ENCODE assay signal across 23 cellular contexts in the genomic region with DNA sequence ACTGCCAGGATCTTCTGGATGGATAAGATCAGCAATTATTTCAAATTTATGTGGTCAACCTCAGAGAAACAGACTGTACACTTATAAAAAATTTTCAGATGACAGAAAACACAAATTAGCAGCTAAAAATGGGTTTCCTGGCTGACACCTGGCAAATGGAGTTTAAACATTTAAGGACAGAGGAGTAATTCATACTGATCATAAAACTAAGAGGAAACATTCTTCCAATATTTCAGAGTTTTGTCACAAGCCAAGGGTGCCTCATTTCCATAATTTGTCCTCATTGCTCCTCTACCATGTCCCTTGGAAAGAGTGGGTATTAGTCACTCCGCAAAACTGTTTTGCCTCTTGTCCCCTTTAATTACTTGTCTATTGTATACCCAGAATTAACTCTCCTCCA.
DNase-seq lines count a peak whose midpoint lies in the region; ATAC-seq, FAIRE-seq and TF ChIP-seq lines count a peak whose summit lies in the region.
"Had no signal": no experiment of that assay in that cellular context is flagged by ENCODE, and none has a peak within 500 bp of the region (broad histone marks: within the 10 kb centered on the region; RNA-seq: fewer than 3 reads in every experiment).

No MANE protein-coding gene starts in this region.

- no peak overlapping the region for H3K4me3 ChIP-seq in A673 (ENCODE audit: low read depth, low read length, poor library complexity, severe bottlenecking)
- H3K4me3 ChIP-seq in adipocyte (ENCODE audit: low read length), result peak overlapping the region; percentile 40
- no peak overlapping the region for H3K4me3 ChIP-seq in keratinocyte (ENCODE audit: control insufficient read depth in 2 of 3, extremely low read depth in 1 of 3, insufficient read depth in 2 of 3, low read depth in 1 of 3, low read length in 3 of 3)
- H3K4me3 ChIP-seq: ovary, SJCRH30 had no signal

- no peaks in the 10 kb centered on the region for H3K36me3 Mint-ChIP-seq in activated CD4-positive, alpha-beta memory T cell treated with anti-CD3 and anti-CD28 coated beads, Interleukin-2, amount 10 ng/mL, durations not matched to agents 7 days and 5 days (ENCODE audit: low read depth)
- H3K36me3 Mint-ChIP-seq: memory B cell, naive B cell, WTC11 had no signal

- no peaks in the 10 kb centered on the region for H4K20me1 ChIP-seq in keratinocyte (ENCODE audit: control insufficient read depth, extremely low read depth, insufficient read depth, low read length)

- H3K9me3 Mint-ChIP-seq in activated CD4-positive, alpha-beta memory T cell treated with anti-CD3 and anti-CD28 coated beads, Interleukin-2, amount 10 ng/mL, durations not matched to agents 7 days and 5 days, result no peaks in the 10 kb centered on the region
- H3K9me3 Mint-ChIP-seq: memory B cell; naive B cell; stimulated activated naive CD8-positive, alpha-beta T cell treated with anti-CD3 and anti-CD28 coated beads, Interleukin-15, amount 100 ng/mL, for 72 hours; WTC11 had no signal

- CTCF ChIA-PET in A673 (lab: Charles Lee), result no interaction called here
- CTCF ChIA-PET in activated CD4-positive, alpha-beta memory T cell treated with anti-CD3 and anti-CD28 coated beads, Interleukin-2, amount 10 ng/mL, durations not matched to agents 7 days and 5 days (lab: Charles Lee), result no interaction called here

- no peaks in the 10 kb centered on the region for H3K79me2 ChIP-seq in keratinocyte (ENCODE audit: control insufficient read depth, insufficient read depth, low read length)

- H3K27ac Mint-ChIP-seq in activated CD4-positive, alpha-beta memory T cell treated with anti-CD3 and anti-CD28 coated beads, Interleukin-2, amount 10 ng/mL, durations not matched to agents 7 days and 5 days, result no peak overlapping the region
- H3K27ac Mint-ChIP-seq: memory B cell; naive B cell; stimulated activated naive CD8-positive, alpha-beta T cell treated with anti-CD3 and anti-CD28 coated beads, Interleukin-15, amount 100 ng/mL, for 72 hours; WTC11 had no signal

- no TSS peak for BruUV-seq in A673 (replicated peaks; lab: Mats Ljungman, UMichigan)

- H3K4me3 Mint-ChIP-seq in activated CD4-positive, alpha-beta memory T cell treated with anti-CD3 and anti-CD28 coated beads, Interleukin-2, amount 10 ng/mL, durations not matched to agents 7 days and 5 days, result no peak overlapping the region
- H3K4me3 Mint-ChIP-seq: memory B cell; naive B cell; stimulated activated naive CD8-positive, alpha-beta T cell treated with anti-CD3 and anti-CD28 coated beads, Interleukin-15, amount 100 ng/mL, for 72 hours; WTC11 had no signal

- no peak overlapping the region for H3K4me2 ChIP-seq in keratinocyte (ENCODE audit: control insufficient read depth, extremely low read depth, insufficient read depth, low read depth, low read length)

- DNase-seq in A673 (ENCODE audit: low spot score), result peak; percentile 38
- DNase-seq in GM04504 (ENCODE audit: low read depth), result peak; percentile 73
- DNase-seq in adipocyte (ENCODE audit: low read depth), result peak; percentile 65
- DNase-seq in keratinocyte (ENCODE audit: low read depth, low spot score), result no peak
- no peak for DNase-seq in cerebellum (ENCODE audit: low spot score)
- DNase-seq in activated CD4-positive, alpha-beta memory T cell treated with anti-CD3 and anti-CD28 coated beads, Interleukin-2, amount 10 ng/mL, durations not matched to agents 7 days and 5 days, result no peak
- no peak for DNase-seq in CD1c-positive myeloid dendritic cell (ENCODE audit: extremely low spot score)
- DNase-seq: activated CD4-positive, alpha-beta T cell treated with anti-CD3 and anti-CD28 coated beads, Interleukin-2, amount 50 U/mL, for 48 hours; activated naive CD4-positive, alpha-beta T cell; activated T-cell treated with anti-CD3 and anti-CD28 coated beads for 4 hours; foreskin keratinocyte; Kasumi-1; naive B cell; NCI-H1436; NCI-H774; SJCRH30; stimulated activated CD4-positive, alpha-beta T cell treated with anti-CD3 and anti-CD28 coated beads, Interleukin-2, amount 100 ng/mL, for 48 hours; stimulated activated naive CD8-positive, alpha-beta T cell treated with anti-CD3 and anti-CD28 coated beads, Interleukin-15, amount 100 ng/mL, for 72 hours; T-helper 2 cell had no signal

- no peak for ATAC-seq in GM18867 (IDR thresholded peaks at IDR 0.05; ENCODE audit: unreplicated experiment)
- ATAC-seq: foreskin keratinocyte; stimulated activated naive CD8-positive, alpha-beta T cell treated with anti-CD3 and anti-CD28 coated beads, Interleukin-15, amount 100 ng/mL, for 72 hours; WTC11 had no signal

- dilution Hi-C loops in keratinocyte (cut with MboI; ENCODE audit: extremely low pct_ligation_motif_present, low sequenced_read_pairs), result no loop called here

- POLR2A ChIA-PET in A673 (lab: Charles Lee; ENCODE audit: low non-redundant PET), result no interaction called here
- POLR2A ChIA-PET in activated CD4-positive, alpha-beta memory T cell treated with anti-CD3 and anti-CD28 coated beads, Interleukin-2, amount 10 ng/mL, durations not matched to agents 7 days and 5 days (lab: Charles Lee), result no interaction called here

- peaks cover 9% of the 10 kb centered on the region for H3K27me3 Mint-ChIP-seq in activated CD4-positive, alpha-beta memory T cell treated with anti-CD3 and anti-CD28 coated beads, Interleukin-2, amount 10 ng/mL, durations not matched to agents 7 days and 5 days
- H3K27me3 Mint-ChIP-seq: stimulated activated naive CD8-positive, alpha-beta T cell treated with anti-CD3 and anti-CD28 coated beads, Interleukin-15, amount 100 ng/mL, for 72 hours had no signal

- no peaks in the 10 kb centered on the region for H3K4me1 ChIP-seq in A673 (ENCODE audit: insufficient read depth, low read length, poor library complexity, severe bottlenecking)
- peaks cover 64% of the 10 kb centered on the region for H3K4me1 ChIP-seq in adipocyte (ENCODE audit: control insufficient read depth, insufficient read depth, low read length)
- H3K4me1 ChIP-seq in keratinocyte (ENCODE audit: control insufficient read depth, extremely low read depth, insufficient read depth, low read length), result peaks cover 8% of the 10 kb centered on the region
- H3K4me1 ChIP-seq: SJCRH30 had no signal

- no peaks in the 10 kb centered on the region for H3K4me1 Mint-ChIP-seq in activated CD4-positive, alpha-beta memory T cell treated with anti-CD3 and anti-CD28 coated beads, Interleukin-2, amount 10 ng/mL, durations not matched to agents 7 days and 5 days
- H3K4me1 Mint-ChIP-seq: memory B cell; naive B cell; stimulated activated naive CD8-positive, alpha-beta T cell treated with anti-CD3 and anti-CD28 coated beads, Interleukin-15, amount 100 ng/mL, for 72 hours had no signal

- H3K36me3 ChIP-seq in A673 (ENCODE audit: insufficient read depth, low read length, poor library complexity, severe bottlenecking) (no peaks in the 10 kb centered on the region), adipocyte (ENCODE audit: control insufficient read depth, insufficient read depth, low read length, severe bottlenecking) (no peaks in the 10 kb centered on the region), keratinocyte (ENCODE audit: control insufficient read depth in 2 of 2, extremely low read depth in 1 of 2, insufficient read depth in 2 of 2, low read length in 2 of 2) (no peaks in the 10 kb centered on the region)
- H3K36me3 ChIP-seq: ovary, SJCRH30 had no signal

- H3K9ac ChIP-seq in adipocyte (ENCODE audit: low read length) (peak overlapping the region; percentile 64), keratinocyte (ENCODE audit: control insufficient read depth, extremely low read depth, insufficient read depth, low read length) (no peak overlapping the region)

- no peak overlapping the region for H2AFZ ChIP-seq in keratinocyte (ENCODE audit: control insufficient read depth, low read length)

- peak; percentile 5 for FAIRE-seq in keratinocyte (lab: Jason Lieb, UNC)

- no peak for TF ChIP-seq CTCF in A673 (conservative IDR thresholded peaks at IDR 0.05; ENCODE audit: low read depth, low read length)
- TF ChIP-seq CTCF in keratinocyte (optimal IDR thresholded peaks at IDR 0.05 in 1 of 3, IDR thresholded peaks at IDR 0.05 in 1 of 3, conservative IDR thresholded peaks at IDR 0.05 in 1 of 3; ENCODE audit: extremely low read depth in 1 of 3, insufficient read depth in 2 of 3, low read length in 3 of 3), result no peak

- H3K9me3 ChIP-seq in A673 (ENCODE audit: low read depth, low read length, poor library complexity, severe bottlenecking), result no peaks in the 10 kb centered on the region
- H3K9me3 ChIP-seq in adipocyte (ENCODE audit: control insufficient read depth, low read length), result no peaks in the 10 kb centered on the region
- no peaks in the 10 kb centered on the region for H3K9me3 ChIP-seq in keratinocyte (ENCODE audit: control insufficient read depth, low read depth, low read length)
- H3K9me3 ChIP-seq: ovary, SJCRH30 had no signal

- H3K27ac ChIP-seq in A673 (ENCODE audit: low read depth, low read length, poor library complexity, severe bottlenecking) (no peak overlapping the region), keratinocyte (ENCODE audit: control insufficient read depth, insufficient read depth, low read length) (no peak overlapping the region)
- H3K27ac ChIP-seq: foreskin keratinocyte, ovary, SJCRH30 had no signal

- intact Hi-C loops in A673 (cut with micrococcal nuclease; ENCODE audit: unreplicated experiment), result no loop called here

- no peaks in the 10 kb centered on the region for H3K9me1 ChIP-seq in keratinocyte (ENCODE audit: control insufficient read depth, extremely low read depth, insufficient read depth, low read length)

- H3K27me3 ChIP-seq in A673 (replicated peaks; ENCODE audit: insufficient read depth, low read depth, low read length, poor library complexity), result no peaks in the 10 kb centered on the region
- no peaks in the 10 kb centered on the region for H3K27me3 ChIP-seq in adipocyte (replicated peaks; ENCODE audit: control insufficient read depth, insufficient read depth, low read length)
- H3K27me3 ChIP-seq in keratinocyte (ENCODE audit: control insufficient read depth, extremely low read depth, insufficient read depth, low read length), result no peaks in the 10 kb centered on the region
- H3K27me3 ChIP-seq: foreskin keratinocyte, ovary, SJCRH30 had no signal

Comparison
In these comparisons a context has a peak if more than half of its experiments do, and no peak if none do; other contexts are left out.
1. DNase-seq: peak in A673 (single experiment), GM04504 (single experiment) and adipocyte (single experiment); none in keratinocyte (single experiment), cerebellum (single experiment), activated CD4-positive, alpha-beta memory T cell treated with anti-CD3 and anti-CD28 coated beads, Interleukin-2, amount 10 ng/mL, durations not matched to agents 7 days and 5 days (single experiment) and CD1c-positive myeloid dendritic cell (single experiment).